In genomic region chr12:12561305-12562015, GRCh38 we compare ENCODE assay signal across 8 cellular contexts. TPM values are rescaled to one million over a fixed set of nuclear protein-coding genes. Genes with fewer than 3 reads are reported as not detected.
DNase-seq lines count a peak whose midpoint lies in the region; ATAC-seq, FAIRE-seq and TF ChIP-seq lines count a peak whose summit lies in the region.

No MANE protein-coding gene starts in this region.

- no peaks in the 10 kb centered on the region for H3K9me3 ChIP-seq in skeletal muscle satellite cell (replicated peaks; ENCODE audit: low read length)

- H3K4me3 Mint-ChIP-seq in WTC11 = peak overlapping the region; percentile 91
- H3K4me3 Mint-ChIP-seq in immature natural killer cell = peak overlapping the region; percentile 72 to 92 (median 89)

- ATAC-seq in WTC11 (no peak; the same call in 1 of the 2 replicates), HG03354 (IDR thresholded peaks at IDR 0.05; ENCODE audit: poor library complexity, severe bottlenecking, unreplicated experiment) (no peak), GM18519 (IDR thresholded peaks at IDR 0.05; ENCODE audit: low FRiP score, unreplicated experiment) (no peak)

- H3K36me3 Mint-ChIP-seq in WTC11 (peaks cover 19% of the 10 kb centered on the region), immature natural killer cell (no peaks in the 10 kb centered on the region)

- CTCF ChIA-PET in WTC11 (lab: Charles Lee) = no interaction called here

- H3K36me3 ChIP-seq in bronchial epithelial cell (ENCODE audit: control insufficient read depth, insufficient read depth, low read length) (no peaks in the 10 kb centered on the region), skeletal muscle satellite cell (ENCODE audit: insufficient read depth, low read length) (no peaks in the 10 kb centered on the region)

- H3K4me1 ChIP-seq in skeletal muscle satellite cell (ENCODE audit: control insufficient read depth, insufficient read depth, low read length) = peaks cover 7% of the 10 kb centered on the region

- POLR2A ChIA-PET in WTC11 (lab: Charles Lee) = interaction anchor here (1.1 kb wide), 1 partner anchor 205 kb away, joined by 3 read pairs; the partner anchor contains the start of gene BORCS5

- H3K9me3 Mint-ChIP-seq in WTC11 (peaks cover 14% of the 10 kb centered on the region), immature natural killer cell (no peaks in the 10 kb centered on the region)

- no peak for FAIRE-seq in bronchial epithelial cell (lab: Jason Lieb, UNC)

- TF ChIP-seq CTCF in WTC11 (IDR thresholded peaks at IDR 0.05) = no peak
- peak; percentile 9 for TF ChIP-seq CTCF in bronchial epithelial cell (IDR thresholded peaks at IDR 0.05; ENCODE audit: insufficient read depth, low read length, severe bottlenecking)

- peak; percentile 28 for DNase-seq in Daoy (ENCODE audit: low read depth)
- no peak for DNase-seq in Jurkat, Clone E6-1 (ENCODE audit: low read depth, low spot score)
- DNase-seq in WTC11 (ENCODE audit: low spot score) = peak; percentile 44
- peak; percentile 37 for DNase-seq in bronchial epithelial cell (ENCODE audit: low read depth)
- peak; percentile 42 to 51 (median 50) for DNase-seq in immature natural killer cell

- H3K9ac ChIP-seq in skeletal muscle satellite cell (ENCODE audit: low read depth, low read length) = peak overlapping the region; percentile 90

- peak overlapping the region; percentile 61 for H3K4me3 ChIP-seq in Jurkat, Clone E6-1 (ENCODE audit: low read length)
- H3K4me3 ChIP-seq in bronchial epithelial cell (ENCODE audit: low read depth, low read length) = peak overlapping the region; percentile 81
- peak overlapping the region; percentile 75 for H3K4me3 ChIP-seq in skeletal muscle satellite cell (ENCODE audit: low read length)

- no peaks in the 10 kb centered on the region for H3K27me3 ChIP-seq in bronchial epithelial cell (ENCODE audit: control insufficient read depth, insufficient read depth, low read length)
- H3K27me3 ChIP-seq in skeletal muscle satellite cell (ENCODE audit: control insufficient read depth, insufficient read depth, low read length) = no peaks in the 10 kb centered on the region

- H3K27me3 Mint-ChIP-seq in WTC11 (ENCODE audit: low read depth) = no peaks in the 10 kb centered on the region
- H3K27me3 Mint-ChIP-seq in immature natural killer cell (ENCODE audit: low read depth in 3 of 3) = peaks cover 2 to 9% (median 9%) of the 10 kb centered on the region in 3 donors

- H3K4me2 ChIP-seq in skeletal muscle satellite cell (ENCODE audit: low read length) = peak overlapping the region; percentile 86

- H3K27ac Mint-ChIP-seq in WTC11 = peak overlapping the region; percentile 84
- H3K27ac Mint-ChIP-seq in immature natural killer cell = peak overlapping the region; percentile 75 to 93 (median 84)

- H3K4me1 Mint-ChIP-seq in WTC11 (peaks cover 46% of the 10 kb centered on the region), immature natural killer cell (peaks cover 10 to 22% of the 10 kb centered on the region in 2 donors)

TF ChIP-seq in WTC11, 78 proteins besides CTCF, POLR2A, EP300 and RAD21:
- TF ChIP-seq FOXP1 (CRISPR knock-in tag; IDR thresholded peaks at IDR 0.05; ENCODE audit: borderline replicate concordance) (peak; percentile 54; the same call in 1 of the 2 replicates), KAT7 (CRISPR knock-in tag; IDR thresholded peaks at IDR 0.05; ENCODE audit: borderline replicate concordance) (peak; percentile 82; the same call in 1 of the 2 replicates)
- TF ChIP-seq, protein P1, sequence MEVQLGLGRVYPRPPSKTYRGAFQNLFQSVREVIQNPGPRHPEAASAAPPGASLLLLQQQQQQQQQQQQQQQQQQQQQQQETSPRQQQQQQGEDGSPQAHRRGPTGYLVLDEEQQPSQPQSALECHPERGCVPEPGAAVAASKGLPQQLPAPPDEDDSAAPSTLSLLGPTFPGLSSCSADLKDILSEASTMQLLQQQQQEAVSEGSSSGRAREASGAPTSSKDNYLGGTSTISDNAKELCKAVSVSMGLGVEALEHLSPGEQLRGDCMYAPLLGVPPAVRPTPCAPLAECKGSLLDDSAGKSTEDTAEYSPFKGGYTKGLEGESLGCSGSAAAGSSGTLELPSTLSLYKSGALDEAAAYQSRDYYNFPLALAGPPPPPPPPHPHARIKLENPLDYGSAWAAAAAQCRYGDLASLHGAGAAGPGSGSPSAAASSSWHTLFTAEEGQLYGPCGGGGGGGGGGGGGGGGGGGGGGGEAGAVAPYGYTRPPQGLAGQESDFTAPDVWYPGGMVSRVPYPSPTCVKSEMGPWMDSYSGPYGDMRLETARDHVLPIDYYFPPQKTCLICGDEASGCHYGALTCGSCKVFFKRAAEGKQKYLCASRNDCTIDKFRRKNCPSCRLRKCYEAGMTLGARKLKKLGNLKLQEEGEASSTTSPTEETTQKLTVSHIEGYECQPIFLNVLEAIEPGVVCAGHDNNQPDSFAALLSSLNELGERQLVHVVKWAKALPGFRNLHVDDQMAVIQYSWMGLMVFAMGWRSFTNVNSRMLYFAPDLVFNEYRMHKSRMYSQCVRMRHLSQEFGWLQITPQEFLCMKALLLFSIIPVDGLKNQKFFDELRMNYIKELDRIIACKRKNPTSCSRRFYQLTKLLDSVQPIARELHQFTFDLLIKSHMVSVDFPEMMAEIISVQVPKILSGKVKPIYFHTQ (CRISPR knock-in tag; IDR thresholded peaks at IDR 0.05) = no peak
TF ChIP-seq in WTC11: peak in this region for 2.

RNA-seq across cellular contexts. Expression of gene DUSP16, which starts 1.2 kb away (rescaled TPM):
- 4.6 and 4.8 TPM in 2 replicates for total RNA-seq in Daoy (2014; rRNA removed; shearing (Covaris generic))
- 3.6 TPM for polyA plus RNA-seq in Jurkat, Clone E6-1 (2012; ENCODE audit: insufficient read depth, insufficient read length)
- total RNA-seq in WTC11 (2021) (51.9 to 52.5 TPM (median 52.4 TPM) in 3 replicates), bronchial epithelial cell (10.9 and 14.2 TPM in 2 replicates)
- polyA plus RNA-seq in immature natural killer cell = under 1 TPM in 2 of 3 donors, not detected in 1; 0.57 to 0.78 TPM
- total RNA-seq in skeletal muscle satellite cell (2012; rRNA removed) = 3.5 and 3.7 TPM in 2 replicates

RNA-seq across cellular contexts. Expression of gene CREBL2, which starts 50.2 kb away (rescaled TPM):
- 7.7 and 8.2 TPM in 2 replicates for total RNA-seq in Daoy (2014; rRNA removed; shearing (Covaris generic))
- polyA plus RNA-seq in Jurkat, Clone E6-1 (2012; ENCODE audit: insufficient read depth, insufficient read length) = 4.2 TPM
- 17.3 to 19.0 TPM (median 18.9 TPM) in 3 replicates for total RNA-seq in WTC11 (2021)
- total RNA-seq in bronchial epithelial cell = 17.9 and 23.9 TPM in 2 replicates
- polyA plus RNA-seq in immature natural killer cell = 10 to 100 TPM; 14.6 to 23.3 (median 21.4) TPM
- total RNA-seq in skeletal muscle satellite cell (2012; rRNA removed) = 18.8 and 24.8 TPM in 2 replicates
